In the genomic region with DNA sequence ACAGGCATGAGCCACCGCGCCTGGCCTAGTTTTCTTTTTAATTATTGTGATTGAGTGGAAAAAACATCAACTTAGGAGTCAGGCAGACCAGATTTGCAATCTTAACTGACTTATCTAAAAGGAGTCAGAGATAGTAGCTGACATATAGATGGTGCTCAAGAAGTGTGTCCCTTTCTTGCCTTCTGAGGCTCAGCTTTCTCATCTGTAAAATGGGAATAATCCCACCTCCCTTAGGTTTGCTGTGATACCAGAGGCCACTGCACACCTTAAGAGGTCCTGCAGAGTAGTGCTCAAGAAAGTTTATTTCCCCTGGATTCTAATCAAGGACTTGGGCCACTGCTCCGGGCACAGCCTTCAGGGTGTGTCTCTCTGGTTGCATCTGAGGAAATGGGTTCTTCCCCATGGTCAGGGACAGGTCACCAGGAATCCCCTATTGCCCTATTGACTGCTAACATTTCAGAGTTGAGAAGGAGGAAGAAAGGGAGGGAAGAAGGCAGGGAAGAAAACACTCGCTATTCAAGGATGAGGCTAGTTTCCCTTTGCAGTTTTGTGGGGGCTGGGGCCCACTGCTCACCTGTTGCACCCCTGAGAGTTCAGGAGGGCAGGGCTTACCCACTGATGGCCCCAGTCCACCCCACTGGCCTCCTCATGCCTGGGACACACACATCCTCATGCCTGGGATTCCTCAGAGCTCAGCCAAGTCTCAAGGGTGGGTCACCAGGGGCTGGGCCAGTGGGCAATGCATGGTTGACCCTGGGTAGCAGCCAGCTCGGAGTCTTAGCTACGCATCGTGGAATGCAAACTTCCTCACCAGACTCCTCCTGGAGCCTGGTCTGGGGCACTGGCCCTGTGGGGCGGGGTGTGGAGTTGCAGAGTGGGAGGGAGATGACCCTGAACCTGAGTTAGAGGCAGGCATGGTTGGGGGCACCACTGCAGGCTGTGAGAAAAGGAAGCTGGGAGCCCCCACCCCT, we compare ENCODE assay signal across 17 cellular contexts. TPM values are rescaled to one million over a fixed set of nuclear protein-coding genes. Genes with fewer than 3 reads are reported as not detected.
DNase-seq lines count a peak whose midpoint lies in the region; ATAC-seq and TF ChIP-seq lines count a peak whose summit lies in the region.
"Had no signal": no experiment of that assay in that cellular context is flagged by ENCODE, and none has a peak within 500 bp of the region (broad histone marks: within the 10 kb centered on the region; RNA-seq: fewer than 3 reads in every experiment).

No MANE protein-coding gene starts in this region.

- POLR2A ChIA-PET in IMR-90 (lab: Charles Lee; ENCODE audit: unreplicated experiment): no interaction called here

- no peak overlapping the region for H4K5ac ChIP-seq in IMR-90 (ENCODE audit: low read depth, low read length)

- H3K23ac ChIP-seq in IMR-90 (ENCODE audit: low read depth, low read length): peak overlapping the region; percentile 49; the same call in 1 of the 2 replicates

- no peak overlapping the region; the same call in 1 of the 2 replicates for H3K18ac ChIP-seq in IMR-90 (ENCODE audit: low read depth, low read length)

- peak overlapping the region; percentile 77 for H2AK9ac ChIP-seq in IMR-90 (replicated peaks; ENCODE audit: low read depth, low read length, poor library complexity)

- peaks cover 0 to 10% of the 10 kb centered on the region in 2 experiments; a peak in 2 of 4 replicates for H3K79me1 ChIP-seq in IMR-90 (ENCODE audit: low read depth in 1 of 2, low read length in 2 of 2)

- peak overlapping the region; percentile 74 for H2BK120ac ChIP-seq in IMR-90 (ENCODE audit: low read depth, low read length)

- H2BK20ac ChIP-seq in IMR-90 (ENCODE audit: low read depth, low read length): 0 out of 2 replicates have a peak overlapping the region, but pooled peaks have one; percentile 42

- H3K4me2 ChIP-seq in IMR-90 (ENCODE audit: low read depth, low read length): no peak overlapping the region

- H3K4me3 ChIP-seq in IMR-90 (ENCODE audit: insufficient read depth, low read depth, low read length) (no peak overlapping the region), muscle layer of duodenum (ENCODE audit: low read depth in 1 of 2, low read length in 2 of 2) (no peak overlapping the region)
- H3K4me3 ChIP-seq: coronary artery, uterus had no signal

- peaks cover 3% of the 10 kb centered on the region for H3K27me3 Mint-ChIP-seq in activated T-cell treated with anti-CD3 and anti-CD28 coated beads, Interleukin-2, amount 50 U/mL, for 4 hours (ENCODE audit: low read depth)

- 0 out of 2 replicates have a peak, but pooled peaks cover 2% of the 10 kb centered on the region for H3K36me3 ChIP-seq in IMR-90 (ENCODE audit: control insufficient read depth, insufficient read depth, low read length)
- no peaks in the 10 kb centered on the region for H3K36me3 ChIP-seq in muscle layer of duodenum (ENCODE audit: control insufficient read depth in 1 of 2, insufficient read depth in 2 of 2, low read length in 2 of 2)
- H3K36me3 ChIP-seq: uterus had no signal

- peak overlapping the region; percentile 30 for H2BK5ac ChIP-seq in IMR-90 (ENCODE audit: low read depth, low read length, poor library complexity, severe bottlenecking)

- H4K91ac ChIP-seq in IMR-90 (ENCODE audit: insufficient read depth, low read depth, low read length): peak overlapping the region; percentile 52; the same call in 1 of the 2 replicates

- H2AFZ ChIP-seq in IMR-90 (replicated peaks; ENCODE audit: low read length, poor library complexity): peak overlapping the region; percentile 63

- no peak overlapping the region for H3K9ac ChIP-seq in IMR-90 (ENCODE audit: low read depth, low read length)

- dilution Hi-C loops in IMR-90 (cut with HindIII; ENCODE audit: low sequenced_read_pairs, unreplicated experiment): no loop called here

- no peak overlapping the region for H3K27ac ChIP-seq in IMR-90 (ENCODE audit: insufficient read depth, low read length)
- H3K27ac ChIP-seq in muscle layer of duodenum (ENCODE audit: low read length): peak overlapping the region; percentile 49
- H3K27ac ChIP-seq: coronary artery, uterus had no signal

- peaks cover 15% of the 10 kb centered on the region for H3K9me1 ChIP-seq in IMR-90 (ENCODE audit: insufficient read depth, low read length)

- H2AK5ac ChIP-seq in IMR-90 (ENCODE audit: low read depth, low read length): peak overlapping the region; percentile 80

- H3K4me1 ChIP-seq in IMR-90 (ENCODE audit: control insufficient read depth, insufficient read depth, low read length): peaks cover 16% of the 10 kb centered on the region
- peaks cover 3 to 5% of the 10 kb centered on the region in 2 donors for H3K4me1 ChIP-seq in muscle layer of duodenum (ENCODE audit: control insufficient read depth in 1 of 2, insufficient read depth in 2 of 2, low read length in 2 of 2)
- H3K4me1 ChIP-seq: uterus had no signal

- DNase-seq in ACHN (peak; percentile 95), IMR-90 (no peak), activated gamma-delta T cell treated with Interleukin-2 at 50 U/mL for 16 hours (no peak), NCI-H2029 (lab: John Stamatoyannopoulos, UW) (no peak), D341Med (ENCODE audit: low spot score) (no peak)
- no peak for DNase-seq in activated T-cell treated with anti-CD3 and anti-CD28 coated beads, Interleukin-2, amount 50 U/mL, for 4 hours
- DNase-seq: DMS79 treated with DMSO at 0.1 percent for 48 hours, foreskin keratinocyte, HCEC 1CT, NCI-H1105 treated with DMSO at 0.1 percent for 48 hours, NCI-H524, uterus had no signal

- no peak overlapping the region for H3K56ac ChIP-seq in IMR-90 (ENCODE audit: extremely low read depth, insufficient read depth, low read length)

- H3K9me3 ChIP-seq in IMR-90 (ENCODE audit: control insufficient read depth, insufficient read depth, low read length): no peaks in the 10 kb centered on the region
- H3K9me3 ChIP-seq in muscle layer of duodenum (ENCODE audit: control insufficient read depth in 1 of 2, low read length in 2 of 2): no peaks in the 10 kb centered on the region
- H3K9me3 ChIP-seq: uterus had no signal

- TF ChIP-seq CTCF in IMR-90 (conservative IDR thresholded peaks at IDR 0.05; ENCODE audit: low read depth, low read length): no peak

- TF ChIP-seq RAD21 in IMR-90 (IDR thresholded peaks at IDR 0.05; ENCODE audit: low read length): no peak

- H3K27me3 ChIP-seq in IMR-90 (ENCODE audit: control insufficient read depth, insufficient read depth, low read length) (no peaks in the 10 kb centered on the region), muscle layer of duodenum (ENCODE audit: low read depth, low read length) (no peaks in the 10 kb centered on the region)
- H3K27me3 ChIP-seq: foreskin keratinocyte, uterus had no signal

- intact Hi-C loops in IMR-90 (cut with micrococcal nuclease): no loop called here

- no peaks in the 10 kb centered on the region for H3K9me3 Mint-ChIP-seq in activated T-cell treated with anti-CD3 and anti-CD28 coated beads, Interleukin-2, amount 50 U/mL, for 4 hours
- H3K9me3 Mint-ChIP-seq: neural crest cell had no signal

- H4K20me1 ChIP-seq in IMR-90 (ENCODE audit: insufficient read depth, low read length): no peaks in the 10 kb centered on the region

- H3K4ac ChIP-seq in IMR-90 (ENCODE audit: low read depth, low read length): peak overlapping the region; percentile 54

- peak overlapping the region in 1 of 2 experiments; percentile 33; a peak in 1 of 4 replicates for H4K8ac ChIP-seq in IMR-90 (ENCODE audit: low read depth in 2 of 2, low read length in 2 of 2)

- no peaks in the 10 kb centered on the region for H3K36me3 Mint-ChIP-seq in activated T-cell treated with anti-CD3 and anti-CD28 coated beads, Interleukin-2, amount 50 U/mL, for 4 hours (ENCODE audit: insufficient read depth)
- H3K36me3 Mint-ChIP-seq: activated naive CD8-positive, alpha-beta T cell had no signal

- TF ChIP-seq POLR2A in IMR-90 (IDR thresholded peaks at IDR 0.05; ENCODE audit: low read depth, low read length): no peak

- no peak overlapping the region for H3K4me3 Mint-ChIP-seq in activated T-cell treated with anti-CD3 and anti-CD28 coated beads, Interleukin-2, amount 50 U/mL, for 4 hours
- H3K4me3 Mint-ChIP-seq: activated naive CD8-positive, alpha-beta T cell; neural crest cell had no signal

- ATAC-seq in IMR-90 (ENCODE audit: low read depth) (peak; percentile 70), esophagus mucosa (peak; percentile 39)
- no peak for ATAC-seq in activated T-cell treated with anti-CD3 and anti-CD28 coated beads, Interleukin-2, amount 50 U/mL, for 4 hours
- ATAC-seq: foreskin keratinocyte had no signal

- no CpG with 5 or more reads among the region's 8 CpGs for WGBS in IMR-90 (ENCODE audit: extremely low coverage in 2 of 2, insufficient read length in 1 of 2), 2 experiments

- no TSS peak for BruUV-seq in IMR-90 (replicated peaks; lab: Mats Ljungman, UMichigan)

- peak overlapping the region; percentile 45 for H3K14ac ChIP-seq in IMR-90 (replicated peaks; ENCODE audit: low read depth, low read length)

- CTCF ChIA-PET in IMR-90 (lab: Yijun Ruan, JAX): interaction anchor here (0.6 kb wide), 1 partner anchor 714 kb away, joined by 3 read pairs; no protein-coding TSS in a partner anchor

- no peaks in the 10 kb centered on the region for H3K4me1 Mint-ChIP-seq in activated T-cell treated with anti-CD3 and anti-CD28 coated beads, Interleukin-2, amount 50 U/mL, for 4 hours (ENCODE audit: low read depth)
- H3K4me1 Mint-ChIP-seq: neural crest cell had no signal

- in situ Hi-C loops in ACHN (cut with HindIII; ENCODE audit: low pct_ligation_motif_present, low pct_unique_long_range_greater_than_20kb, low sequenced_read_pairs): no loop called here
- in situ Hi-C loops in IMR-90 (cut with MboI; ENCODE audit: low sequenced_read_pairs): no loop called here

- H2BK15ac ChIP-seq in IMR-90 (ENCODE audit: low read depth, low read length): no peak overlapping the region

TF ChIP-seq in IMR-90, 13 proteins besides CTCF, POLR2A, EP300 and RAD21 (continues in another document):
- TF ChIP-seq CHD1 (IDR thresholded peaks at IDR 0.05; ENCODE audit: low read depth, low read length) (no peak), BHLHE40 (IDR thresholded peaks at IDR 0.05; ENCODE audit: low read depth, low read length) (no peak), MAFK (IDR thresholded peaks at IDR 0.05; ENCODE audit: low read depth, low read length) (no peak)

RNA-seq across cellular contexts. Expression of a gene that starts 21.2 kb away (rescaled TPM):
- total RNA-seq in IMR-90 (2012; rRNA removed): 0.72 and 1.1 TPM in 2 replicates
- polyA plus RNA-seq in IMR-90 (2012; rRNA removed): 1.7 and 1.8 TPM in 2 replicates
- 1.6 and 1.7 TPM in 2 replicates for polyA plus RNA-seq in IMR-90 (2012; cell fraction: cytosol; rRNA removed)
- 3.0 and 3.3 TPM in 2 replicates for polyA plus RNA-seq in IMR-90 (2012; cell fraction: nucleus; rRNA removed; ENCODE audit: low replicate concordance)
- 216 TPM for total RNA-seq in esophagus mucosa
- under 1 TPM; 0.11 to 0.30 (median 0.29) TPM for total RNA-seq in activated T-cell treated with anti-CD3 and anti-CD28 coated beads, Interleukin-2, amount 50 U/mL, for 4 hours

RNA-seq across cellular contexts. Expression of a gene that starts 52.0 kb away (rescaled TPM):
- under 0.01 and 0.18 TPM in 2 replicates for total RNA-seq in IMR-90 (2012; rRNA removed)
- 0.32 and 0.34 TPM in 2 replicates for polyA plus RNA-seq in IMR-90 (2012; rRNA removed)
- 0.50 and 0.60 TPM in 2 replicates for polyA plus RNA-seq in IMR-90 (2012; cell fraction: cytosol; rRNA removed)
- polyA plus RNA-seq in IMR-90 (2012; cell fraction: nucleus; rRNA removed; ENCODE audit: low replicate concordance): 0.12 and 0.18 TPM in 2 replicates
- not detected for total RNA-seq in esophagus mucosa
- not detected for total RNA-seq in activated T-cell treated with anti-CD3 and anti-CD28 coated beads, Interleukin-2, amount 50 U/mL, for 4 hours
- total RNA-seq: foreskin keratinocyte had no signal

Comparison
In these comparisons a context has a peak if more than half of its experiments do, and no peak if none do; other contexts are left out.
1. ATAC-seq: peak in IMR-90 (single experiment) and esophagus mucosa (single experiment); none in activated T-cell treated with anti-CD3 and anti-CD28 coated beads, Interleukin-2, amount 50 U/mL, for 4 hours (0 of 2).
2. RNA of a gene that starts 21.2 kb away (total RNA-seq): 216 TPM in esophagus mucosa (single experiment); 0.72 to 1.1 TPM in IMR-90 and 0.11 to 0.30 TPM in activated T-cell treated with anti-CD3 and anti-CD28 coated beads, Interleukin-2, amount 50 U/mL, for 4 hours; every median in the first group is over 100 times any median in the second.